Comparison of ENCODE assay signal across 26 cellular contexts in genomic region chr7:104825099-104825498, GRCh38.
"Had no signal": no experiment of that assay in that cellular context is flagged by ENCODE, and none has a peak within 500 bp of the region (broad histone marks: within the 10 kb centered on the region; RNA-seq: fewer than 3 reads in every experiment).

No MANE protein-coding gene starts in this region.

- H3K27ac Mint-ChIP-seq: activated B cell treated with CpG ODN at 0.5 μM for 24 hours; activated T-helper 2 cell treated with anti-CD3 and anti-CD28 coated beads, Interferon-gamma antibody, Interleukin-2, Interleukin-4, amounts not matched to agents 10 μg/mL and 5 μg/mL and 100 μg/mL, durations not matched to agents 14 hours and 24 hours and 36 hours; effector memory CD8-positive, alpha-beta T cell; natural killer cell; neural progenitor cell; stimulated activated naive B cell treated with anti-CD40 and anti-IgM and Interleukin-4, amounts not matched to agents 10 μg/mL and 1 μg/mL and 100 μg/mL, for 72 hours; T-helper 2 cell treated with Interferon-gamma antibody and Interleukin-4, amounts not matched to agents 5 μg/mL and 100 μg/mL, for 36 hours had no signal

- DNase-seq: activated B cell treated with CpG ODN at 0.5 μM for 24 hours; activated CD4-positive, alpha-beta T cell treated with anti-CD3 and anti-CD28 coated beads, Interleukin-2, amount 50 U/mL, for 4 hours; activated naive CD4-positive, alpha-beta T cell; activated T-cell treated with anti-CD3 and anti-CD28 coated beads, Interleukin-2, amount 50 U/mL, for 4 hours; amniotic stem cell; brain microvascular endothelial cell; caudate nucleus; cortex of kidney; effector memory CD8-positive, alpha-beta T cell; heart left ventricle; kidney glomerular epithelial cell; lower lobe of right lung; mesenchymal stem cell; natural killer cell; occipital lobe; psoas muscle; sigmoid colon; small intestine; stimulated activated CD4-positive, alpha-beta T cell treated with anti-CD3 and anti-CD28 coated beads, Interleukin-4, amount 100 ng/mL, for 24 hours; stimulated activated naive B cell treated with anti-CD40 and anti-IgM and Interleukin-4, amounts not matched to agents 10 μg/mL and 1 μg/mL and 100 μg/mL, for 72 hours had no signal

- H3K4me3 Mint-ChIP-seq: activated B cell treated with CpG ODN at 0.5 μM for 24 hours; activated T-cell treated with anti-CD3 and anti-CD28 coated beads, Interleukin-2, amount 50 U/mL, for 4 hours; effector memory CD8-positive, alpha-beta T cell; natural killer cell; neural progenitor cell; stimulated activated naive B cell treated with anti-CD40 and anti-IgM and Interleukin-4, amounts not matched to agents 10 μg/mL and 1 μg/mL and 100 μg/mL, for 72 hours; T-helper 2 cell treated with Interferon-gamma antibody and Interleukin-4, amounts not matched to agents 5 μg/mL and 100 μg/mL, for 36 hours had no signal

- H3K36me3 Mint-ChIP-seq: natural killer cell, neural progenitor cell had no signal

- H3K4me1 ChIP-seq: heart left ventricle, lower lobe of right lung, neural progenitor cell, parathyroid adenoma, psoas muscle, sigmoid colon, tibial nerve had no signal

- H3K4me1 Mint-ChIP-seq: activated B cell treated with CpG ODN at 0.5 μM for 24 hours; natural killer cell; stimulated activated naive B cell treated with anti-CD40 and anti-IgM and Interleukin-4, amounts not matched to agents 10 μg/mL and 1 μg/mL and 100 μg/mL, for 72 hours had no signal

- H3K27me3 ChIP-seq: brain microvascular endothelial cell, heart left ventricle, neural progenitor cell, sigmoid colon, tibial nerve had no signal

- H3K27ac ChIP-seq: brain microvascular endothelial cell, heart left ventricle, lower lobe of right lung, neural progenitor cell, parathyroid adenoma, psoas muscle, sigmoid colon, tibial nerve had no signal

- H3K9me3 Mint-ChIP-seq: activated B cell treated with CpG ODN at 0.5 μM for 24 hours; activated T-cell treated with anti-CD3 and anti-CD28 coated beads, Interleukin-2, amount 50 U/mL, for 4 hours; activated T-helper 2 cell treated with anti-CD3 and anti-CD28 coated beads, Interferon-gamma antibody, Interleukin-2, Interleukin-4, amounts not matched to agents 10 μg/mL and 5 μg/mL and 100 μg/mL, durations not matched to agents 14 hours and 24 hours and 36 hours; effector memory CD8-positive, alpha-beta T cell; natural killer cell; neural progenitor cell; stimulated activated naive B cell treated with anti-CD40 and anti-IgM and Interleukin-4, amounts not matched to agents 10 μg/mL and 1 μg/mL and 100 μg/mL, for 72 hours; T-helper 2 cell treated with Interferon-gamma antibody and Interleukin-4, amounts not matched to agents 5 μg/mL and 100 μg/mL, for 36 hours had no signal

- ATAC-seq: activated T-cell treated with anti-CD3 and anti-CD28 coated beads, Interleukin-2, amount 50 U/mL, for 4 hours; effector memory CD8-positive, alpha-beta T cell; heart left ventricle; left lobe of liver; lower lobe of right lung; natural killer cell; psoas muscle; stimulated activated naive B cell treated with anti-CD40 and anti-IgM and Interleukin-4, amounts not matched to agents 10 μg/mL and 1 μg/mL and 100 μg/mL, for 72 hours had no signal

- H3K27me3 Mint-ChIP-seq: activated B cell treated with CpG ODN at 0.5 μM for 24 hours; effector memory CD8-positive, alpha-beta T cell had no signal
